In genomic region chr19:50406156-50406820, GRCh38 we compare ENCODE assay signal across 3 cellular contexts.
TF ChIP-seq lines count a peak whose summit lies in the region.

No MANE protein-coding gene starts in this region.

TF ChIP-seq in A549, 52 proteins besides CTCF, POLR2A, EP300 and RAD21:
- peak; percentile 68; the same call in 1 of the 2 replicates for TF ChIP-seq ESRRA (IDR thresholded peaks at IDR 0.05; ENCODE audit: borderline replicate concordance, low read length)
- no peak for TF ChIP-seq HDAC2 (IDR thresholded peaks at IDR 0.05)
- no peak for TF ChIP-seq ATOH8 (CRISPR knock-in tag; IDR thresholded peaks at IDR 0.05; ENCODE audit: low read depth)

TF ChIP-seq in GM12878, 131 proteins besides CTCF, POLR2A, EP300 and RAD21:
- TF ChIP-seq STAT3 (IDR thresholded peaks at IDR 0.05; ENCODE audit: low read depth, low read length) = no peak
- peak; percentile 64 for TF ChIP-seq NR2F1 (conservative IDR thresholded peaks at IDR 0.05)
- peak; percentile 71 for TF ChIP-seq NR2C1 (IDR thresholded peaks at IDR 0.05)
- no peak for TF ChIP-seq SREBF2 (IDR thresholded peaks at IDR 0.05; ENCODE audit: low read length)
- no peak for TF ChIP-seq POLR2AphosphoS2 (IDR thresholded peaks at IDR 0.05; ENCODE audit: low read depth, low read length)
- no peak for TF ChIP-seq KAT2A (conservative IDR thresholded peaks at IDR 0.05; ENCODE audit: control insufficient read depth, low read depth, low read length)
- TF ChIP-seq SPI1 (IDR thresholded peaks at IDR 0.05; ENCODE audit: borderline replicate concordance, insufficient read depth, low read depth, low read length) = no peak
TF ChIP-seq in GM12878: peak in this region for 2.

TF ChIP-seq in liver, 16 proteins besides CTCF, POLR2A, EP300 and RAD21:
- peak in 1 of 2 donors; percentile 26 for TF ChIP-seq RXRA (IDR thresholded peaks at IDR 0.05)
- TF ChIP-seq YY1 (IDR thresholded peaks at IDR 0.05) = no peak
- TF ChIP-seq NR2F2 (IDR thresholded peaks at IDR 0.05) = peak; percentile 91
- TF ChIP-seq FOXA1 (IDR thresholded peaks at IDR 0.05) = no peak
